Comparison of ENCODE assay signal across 12 cellular contexts in genomic region chr3:30124435-30125390, GRCh38.
DNase-seq lines count a peak whose midpoint lies in the region; FAIRE-seq and TF ChIP-seq lines count a peak whose summit lies in the region.
"Had no signal": no experiment of that assay in that cellular context is flagged by ENCODE, and none has a peak within 500 bp of the region (broad histone marks: within the 10 kb centered on the region; RNA-seq: fewer than 3 reads in every experiment).

No MANE protein-coding gene starts in this region.

- H3K4me3 Mint-ChIP-seq in astrocyte (ENCODE audit: unreplicated experiment): no peak overlapping the region
- no peak overlapping the region for H3K4me3 Mint-ChIP-seq in activated naive CD4-positive, alpha-beta T cell treated with anti-CD3 and anti-CD28 coated beads for 36 hours

- H3K4me2 ChIP-seq in astrocyte (ENCODE audit: low read length): no peak overlapping the region
- no peak overlapping the region for H3K4me2 ChIP-seq in keratinocyte (ENCODE audit: control insufficient read depth, extremely low read depth, insufficient read depth, low read depth, low read length)

- no peak overlapping the region for H3K27ac ChIP-seq in astrocyte (ENCODE audit: low read depth, low read length)
- no peak overlapping the region for H3K27ac ChIP-seq in keratinocyte (ENCODE audit: control insufficient read depth, insufficient read depth, low read length)

- H3K4me1 ChIP-seq in astrocyte (ENCODE audit: insufficient read depth, low read length): no peaks in the 10 kb centered on the region
- no peaks in the 10 kb centered on the region for H3K4me1 ChIP-seq in keratinocyte (ENCODE audit: control insufficient read depth, extremely low read depth, insufficient read depth, low read length)

- H3K9me1 ChIP-seq in keratinocyte (ENCODE audit: control insufficient read depth, extremely low read depth, insufficient read depth, low read length): no peaks in the 10 kb centered on the region

- TF ChIP-seq CTCF in astrocyte (IDR thresholded peaks at IDR 0.05; ENCODE audit: insufficient read depth, low read depth, low read length) (no peak), keratinocyte (optimal IDR thresholded peaks at IDR 0.05 in 1 of 3, IDR thresholded peaks at IDR 0.05 in 1 of 3, conservative IDR thresholded peaks at IDR 0.05 in 1 of 3; ENCODE audit: extremely low read depth in 1 of 3, insufficient read depth in 2 of 3, low read length in 3 of 3) (no peak)

- no peaks in the 10 kb centered on the region for H3K36me3 ChIP-seq in astrocyte (ENCODE audit: insufficient read depth, low read length)
- no peaks in the 10 kb centered on the region for H3K36me3 ChIP-seq in keratinocyte (ENCODE audit: control insufficient read depth in 2 of 2, extremely low read depth in 1 of 2, insufficient read depth in 2 of 2, low read length in 2 of 2)

- no peak overlapping the region for H3K27ac Mint-ChIP-seq in astrocyte (ENCODE audit: unreplicated experiment)
- H3K27ac Mint-ChIP-seq in activated naive CD4-positive, alpha-beta T cell treated with anti-CD3 and anti-CD28 coated beads for 36 hours: no peak overlapping the region

- dilution Hi-C loops in keratinocyte (cut with MboI; ENCODE audit: extremely low pct_ligation_motif_present, low sequenced_read_pairs): no loop called here

- H3K27me3 ChIP-seq in astrocyte (ENCODE audit: insufficient read depth, low read length) (no peaks in the 10 kb centered on the region), keratinocyte (ENCODE audit: control insufficient read depth, extremely low read depth, insufficient read depth, low read length) (no peaks in the 10 kb centered on the region)

- H3K9me3 ChIP-seq in astrocyte (ENCODE audit: insufficient read depth, low read depth, low read length) (no peaks in the 10 kb centered on the region), keratinocyte (ENCODE audit: control insufficient read depth, low read depth, low read length) (no peaks in the 10 kb centered on the region)

- H3K4me3 ChIP-seq in astrocyte (ENCODE audit: insufficient read depth, low read depth, low read length) (no peak overlapping the region), keratinocyte (ENCODE audit: control insufficient read depth in 2 of 3, extremely low read depth in 1 of 3, insufficient read depth in 2 of 3, low read depth in 1 of 3, low read length in 3 of 3) (no peak overlapping the region)

- peaks cover 7% of the 10 kb centered on the region for H3K9me3 Mint-ChIP-seq in astrocyte (ENCODE audit: unreplicated experiment)
- H3K9me3 Mint-ChIP-seq in activated naive CD4-positive, alpha-beta T cell treated with anti-CD3 and anti-CD28 coated beads for 36 hours: peaks cover 9% of the 10 kb centered on the region

- H3K9ac ChIP-seq in astrocyte (ENCODE audit: low read length): no peak overlapping the region
- no peak overlapping the region for H3K9ac ChIP-seq in keratinocyte (ENCODE audit: control insufficient read depth, extremely low read depth, insufficient read depth, low read length)

- H2AFZ ChIP-seq in astrocyte (ENCODE audit: low read depth, low read length): no peak overlapping the region
- H2AFZ ChIP-seq in keratinocyte (ENCODE audit: control insufficient read depth, low read length): no peak overlapping the region

- CTCF ChIA-PET in activated naive CD4-positive, alpha-beta T cell treated with anti-CD3 and anti-CD28 coated beads for 36 hours (lab: Charles Lee): no interaction called here

- DNase-seq in DMS79 (lab: John Stamatoyannopoulos, UW) (peak; percentile 77), HT1080 (ENCODE audit: low read depth) (peak; percentile 44), astrocyte (ENCODE audit: low read depth) (peak; percentile 79), keratinocyte (ENCODE audit: low read depth, low spot score) (no peak), occipital lobe (lab: John Stamatoyannopoulos, UW) (no peak), NCI-H774 (lab: John Stamatoyannopoulos, UW) (no peak), HCEC 1CT (no peak)
- no peak for DNase-seq in activated naive CD4-positive, alpha-beta T cell treated with anti-CD3 and anti-CD28 coated beads for 36 hours
- DNase-seq: activated CD8-positive, alpha-beta memory T cell treated with anti-CD3 and anti-CD28 coated beads, Interleukin-2, amount 50 U/mL, for 4 hours; anterior cingulate cortex; islet precursor cell had no signal

- intact Hi-C loops in activated naive CD4-positive, alpha-beta T cell treated with anti-CD3 and anti-CD28 coated beads for 36 hours (cut with micrococcal nuclease): no loop called here

- peaks cover 11% of the 10 kb centered on the region for H3K4me1 Mint-ChIP-seq in astrocyte (ENCODE audit: low read depth, unreplicated experiment)
- H3K4me1 Mint-ChIP-seq in activated naive CD4-positive, alpha-beta T cell treated with anti-CD3 and anti-CD28 coated beads for 36 hours (ENCODE audit: low read depth): no peaks in the 10 kb centered on the region

- FAIRE-seq in astrocyte (lab: Jason Lieb, UNC) (peak; percentile 20), keratinocyte (lab: Jason Lieb, UNC) (peak; percentile 79)
- FAIRE-seq: endothelial cell of umbilical vein had no signal

- H4K20me1 ChIP-seq in astrocyte (ENCODE audit: insufficient read depth, low read length) (no peaks in the 10 kb centered on the region), keratinocyte (ENCODE audit: control insufficient read depth, extremely low read depth, insufficient read depth, low read length) (no peaks in the 10 kb centered on the region)

- no peaks in the 10 kb centered on the region for H3K27me3 Mint-ChIP-seq in astrocyte (ENCODE audit: low read depth, unreplicated experiment)
- H3K27me3 Mint-ChIP-seq in activated naive CD4-positive, alpha-beta T cell treated with anti-CD3 and anti-CD28 coated beads for 36 hours (ENCODE audit: low read depth): no peaks in the 10 kb centered on the region

- H3K79me2 ChIP-seq in astrocyte (ENCODE audit: insufficient read depth, low read length): no peaks in the 10 kb centered on the region
- H3K79me2 ChIP-seq in keratinocyte (ENCODE audit: control insufficient read depth, insufficient read depth, low read length): no peaks in the 10 kb centered on the region

- H3K36me3 Mint-ChIP-seq in astrocyte (ENCODE audit: low read depth, unreplicated experiment): no peaks in the 10 kb centered on the region
- no peaks in the 10 kb centered on the region for H3K36me3 Mint-ChIP-seq in activated naive CD4-positive, alpha-beta T cell treated with anti-CD3 and anti-CD28 coated beads for 36 hours (ENCODE audit: low read depth)

Comparison
In these comparisons a context has a peak if more than half of its experiments do, and no peak if none do; other contexts are left out.
1. DNase-seq: peak in DMS79 (single experiment), HT1080 (single experiment) and astrocyte (single experiment); none in keratinocyte (single experiment), occipital lobe (single experiment), NCI-H774 (single experiment), activated naive CD4-positive, alpha-beta T cell treated with anti-CD3 and anti-CD28 coated beads for 36 hours (single experiment) and HCEC 1CT (single experiment).